In genomic region chr6:161417712-161418457, GRCh38 we compare ENCODE assay signal across 9 cellular contexts.
DNase-seq lines count a peak whose midpoint lies in the region; FAIRE-seq and TF ChIP-seq lines count a peak whose summit lies in the region.
"Had no signal": no experiment of that assay in that cellular context is flagged by ENCODE, and none has a peak within 500 bp of the region (broad histone marks: within the 10 kb centered on the region; RNA-seq: fewer than 3 reads in every experiment).

No MANE protein-coding gene starts in this region.

- peak overlapping the region; percentile 94 for H3K27ac Mint-ChIP-seq in osteocyte (ENCODE audit: unreplicated experiment)

- no peaks in the 10 kb centered on the region for H3K4me1 ChIP-seq in OCI-LY7 (ENCODE audit: insufficient read depth, low read length, poor library complexity, severe bottlenecking)

- peaks cover 60% of the 10 kb centered on the region for H3K4me1 Mint-ChIP-seq in osteocyte (ENCODE audit: unreplicated experiment)

- no peaks in the 10 kb centered on the region for H3K9me3 ChIP-seq in OCI-LY7 (ENCODE audit: low read length)

- H3K27ac ChIP-seq in OCI-LY7 (ENCODE audit: low read depth, low read length, poor library complexity, severe bottlenecking) = no peak overlapping the region

- peaks cover 2% of the 10 kb centered on the region for H3K36me3 Mint-ChIP-seq in osteocyte (ENCODE audit: unreplicated experiment)

- no peak overlapping the region for H3K4me3 ChIP-seq in OCI-LY7 (ENCODE audit: low read depth, low read length, poor library complexity, severe bottlenecking)

- H3K9me2 ChIP-seq in OCI-LY7 (ENCODE audit: insufficient read depth, low read length) = no peaks in the 10 kb centered on the region

- TF ChIP-seq CTCF in osteocyte (IDR thresholded peaks at IDR 0.05) (no peak), OCI-LY7 (conservative IDR thresholded peaks at IDR 0.05; ENCODE audit: low read length) (no peak)

- FAIRE-seq in HTR-8/SVneo (lab: Jason Lieb, UNC) = no peak

- POLR2A ChIA-PET in OCI-LY7 (lab: Charles Lee) = interaction anchor here (0.6 kb wide), 1 partner anchor 109 kb away, joined by 3 read pairs; no protein-coding TSS in a partner anchor

- no peak overlapping the region for H3K4me3 Mint-ChIP-seq in osteocyte (ENCODE audit: unreplicated experiment)

- no peaks in the 10 kb centered on the region for H3K36me3 ChIP-seq in OCI-LY7 (ENCODE audit: insufficient read depth, low read length)

- peak; percentile 83 for DNase-seq in ELR (ENCODE audit: low read depth)
- DNase-seq in M059J (ENCODE audit: low read depth) = peak; percentile 98
- peak; percentile 29 for DNase-seq in dermis blood vessel endothelial cell
- DNase-seq in osteocyte (ENCODE audit: extremely low spot score, unreplicated experiment) = peak; percentile 96
- DNase-seq in cortex of kidney (lab: John Stamatoyannopoulos, UW) = no peak
- no peak for DNase-seq in OCI-LY7 (ENCODE audit: low spot score)
- no peak for DNase-seq in HTR-8/SVneo (ENCODE audit: insufficient read length, low spot score)
- no peak for DNase-seq in activated CD4-positive, CD25-positive, alpha-beta regulatory T cell (lab: John Stamatoyannopoulos, UW)
- DNase-seq: GF-D8 had no signal

- H3K79me2 ChIP-seq in OCI-LY7 (ENCODE audit: insufficient read depth, low read depth, low read length) = no peaks in the 10 kb centered on the region

- CTCF ChIA-PET in OCI-LY7 (lab: Charles Lee; ENCODE audit: unreplicated experiment) = no interaction called here

- BruUV-seq in OCI-LY7 (replicated peaks; lab: Mats Ljungman, UMichigan) = no TSS peak

- intact Hi-C loops in OCI-LY7 (cut with micrococcal nuclease; ENCODE audit: unreplicated experiment) = loop anchor here (10.0 kb wide), 1 partner anchor 277 kb away; no protein-coding TSS in a partner anchor

- no peak overlapping the region for H2AFZ ChIP-seq in OCI-LY7 (ENCODE audit: low read length)

- no peak overlapping the region for H3K4me2 ChIP-seq in OCI-LY7 (ENCODE audit: low read length)

- H4K20me1 ChIP-seq in OCI-LY7 (ENCODE audit: insufficient read depth, low read length) = no peaks in the 10 kb centered on the region

- H3K27me3 Mint-ChIP-seq in osteocyte (ENCODE audit: unreplicated experiment) = no peaks in the 10 kb centered on the region

- no peaks in the 10 kb centered on the region for H3K9me3 Mint-ChIP-seq in osteocyte (ENCODE audit: unreplicated experiment)

Comparison
In these comparisons a context has a peak if more than half of its experiments do, and no peak if none do; other contexts are left out.
1. DNase-seq: peak in ELR (single experiment), M059J (single experiment), dermis blood vessel endothelial cell (single experiment) and osteocyte (single experiment); none in cortex of kidney (single experiment), OCI-LY7 (single experiment), HTR-8/SVneo (single experiment) and activated CD4-positive, CD25-positive, alpha-beta regulatory T cell (0 of 4).